In the genomic region with DNA sequence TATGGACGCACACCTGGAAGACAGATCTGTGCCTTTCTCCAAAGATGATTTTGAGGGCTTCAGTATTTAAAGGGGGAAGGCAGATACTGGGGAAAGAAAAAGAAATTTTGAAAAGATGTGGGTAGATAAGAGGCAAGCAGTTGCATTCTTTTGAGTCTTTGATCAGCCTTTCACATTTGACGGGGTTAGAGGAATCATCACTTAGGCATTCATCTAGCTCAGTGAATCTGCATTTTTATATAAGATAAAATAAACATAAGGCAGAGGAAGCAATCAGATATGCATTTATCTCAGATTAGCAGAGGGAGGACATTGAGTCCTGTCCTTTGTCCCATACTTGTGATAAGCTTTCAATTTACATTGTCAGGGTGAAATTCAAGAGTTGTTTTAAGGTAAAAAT, we compare ENCODE assay signal across 23 cellular contexts.
A peak's percentile ranks its signal among the peaks of the same experiment; 100 is the strongest.
DNase-seq lines count a peak whose midpoint lies in the region; ATAC-seq and TF ChIP-seq lines count a peak whose summit lies in the region.
"Had no signal": no experiment of that assay in that cellular context is flagged by ENCODE, and none has a peak within 500 bp of the region (broad histone marks: within the 10 kb centered on the region; RNA-seq: fewer than 3 reads in every experiment).

No MANE protein-coding gene starts in this region.

- H3K27ac Mint-ChIP-seq in H9 = peak overlapping the region; percentile 86 to 99 (median 97)
- H3K27ac Mint-ChIP-seq: activated T-helper 1 cell treated with anti-CD3 and anti-CD28 coated beads, Interleukin-12 subunit alpha, Interleukin-12 subunit beta, Interleukin-2, Interleukin-4 antibody, amounts not matched to agents 30 ng/mL and 10 ng/mL and 1 ng/mL, durations not matched to agents 14 hours and 24 hours and 36 hours; effector memory CD8-positive, alpha-beta T cell; T-helper 17 cell had no signal

- no peak overlapping the region for H3K4ac ChIP-seq in H9 (ENCODE audit: low read depth, low read length)

- H2AFZ ChIP-seq in H9 (ENCODE audit: low read length) (no peak overlapping the region), PC-3 (ENCODE audit: low read length) (no peak overlapping the region), osteoblast (ENCODE audit: low read length) (no peak overlapping the region)

- H3K27me3 ChIP-seq in H9 (ENCODE audit: insufficient read depth, low read length) (no peaks in the 10 kb centered on the region), PC-3 (ENCODE audit: low read length) (no peaks in the 10 kb centered on the region), osteoblast (ENCODE audit: insufficient read depth, low read length) (no peaks in the 10 kb centered on the region), stomach (no peaks in the 10 kb centered on the region)
- H3K27me3 ChIP-seq: foreskin keratinocyte had no signal

- H2AK5ac ChIP-seq in H9 (ENCODE audit: insufficient read length, low read length) = no peak overlapping the region

- H4K5ac ChIP-seq in H9 (ENCODE audit: insufficient read length, low read depth, low read length) = no peak overlapping the region

- H3K4me3 ChIP-seq in PC-3 (ENCODE audit: low read length) = no peak overlapping the region
- H3K4me3 ChIP-seq in osteoblast (ENCODE audit: insufficient read depth, low read length) = no peak overlapping the region
- H3K4me3 ChIP-seq in stomach = no peak overlapping the region
- H3K4me3 ChIP-seq: lower lobe of right lung had no signal

- no peak for TF ChIP-seq EP300 in stomach (IDR thresholded peaks at IDR 0.05)

- TF ChIP-seq CTCF in H9 (conservative IDR thresholded peaks at IDR 0.05) (no peak), PC-3 (conservative IDR thresholded peaks at IDR 0.05; ENCODE audit: low read depth, low read length) (no peak), osteoblast (IDR thresholded peaks at IDR 0.05; ENCODE audit: extremely low read depth, low read depth, low read length) (no peak), stomach (IDR thresholded peaks at IDR 0.05) (no peak)

- H3K23ac ChIP-seq in H9 (ENCODE audit: insufficient read length, low read depth, low read length) = no peak overlapping the region

- H2BK15ac ChIP-seq in H9 (ENCODE audit: low read depth, low read length) = no peak overlapping the region

- no peak overlapping the region for H3K14ac ChIP-seq in H9 (ENCODE audit: insufficient read depth, low read length)

- H2BK120ac ChIP-seq in H9 (ENCODE audit: low read depth, low read length, poor library complexity, severe bottlenecking) = no peak overlapping the region

- H3K4me1 Mint-ChIP-seq in H9 = peaks cover 70 to 72% of the 10 kb centered on the region in 2 experiments
- H3K4me1 Mint-ChIP-seq: central memory CD8-positive, alpha-beta T cell; naive B cell; T-helper 17 cell had no signal

- no peak overlapping the region for H2BK12ac ChIP-seq in H9 (ENCODE audit: insufficient read length, low read depth, low read length)

- no peaks in the 10 kb centered on the region for H3F3A ChIP-seq in PC-3 (ENCODE audit: low read length, unreplicated experiment)

- H3K56ac ChIP-seq in H9 (ENCODE audit: insufficient read length, low read depth, low read length) = no peak overlapping the region

- no peak overlapping the region for H3T11ph ChIP-seq in H9 (ENCODE audit: low read length)

- no peak overlapping the region for H3K18ac ChIP-seq in H9 (ENCODE audit: insufficient read length, low read depth, low read length)

- peak overlapping the region in 1 of 2 experiments; percentile 50; a peak in 1 of 5 replicates for H3K4me3 Mint-ChIP-seq in H9
- H3K4me3 Mint-ChIP-seq: activated T-helper 1 cell treated with anti-CD3 and anti-CD28 coated beads, Interleukin-12 subunit alpha, Interleukin-12 subunit beta, Interleukin-2, Interleukin-4 antibody, amounts not matched to agents 30 ng/mL and 10 ng/mL and 1 ng/mL, durations not matched to agents 14 hours and 24 hours and 36 hours; central memory CD8-positive, alpha-beta T cell; effector memory CD8-positive, alpha-beta T cell; naive B cell; T-helper 17 cell had no signal

- H3K4me2 ChIP-seq in H9 (ENCODE audit: insufficient read depth, insufficient read length, low read length) (peak overlapping the region; percentile 13), PC-3 (ENCODE audit: low read length) (peak overlapping the region; percentile 30), osteoblast (ENCODE audit: insufficient read depth, low read length) (peak overlapping the region; percentile 53)

- no CpG with 5 or more reads among the region's 2 CpGs for WGBS in H9 (ENCODE audit: extremely low coverage, insufficient read length, low lambda C conversion rate)
- WGBS in stomach, 5 donors = 66 to 74% (median 70%) methylated on average over 2 of the region's 2 CpGs

- H3K27ac ChIP-seq in H9 (ENCODE audit: insufficient read length, low read depth, low read length) = peak overlapping the region; percentile 96
- H3K27ac ChIP-seq in PC-3 (ENCODE audit: low read length) = no peak overlapping the region
- H3K27ac ChIP-seq in osteoblast (ENCODE audit: low read depth, low read length) = peak overlapping the region; percentile 62
- H3K27ac ChIP-seq in stomach = no peak overlapping the region
- H3K27ac ChIP-seq: foreskin keratinocyte, lower lobe of right lung had no signal

- no peaks in the 10 kb centered on the region for H3K23me2 ChIP-seq in H9 (ENCODE audit: insufficient read length, low read depth, low read length, poor library complexity, severe bottlenecking)

- intact Hi-C loops in PC-3 (cut with micrococcal nuclease) = no loop called here
- intact Hi-C loops in stomach (cut with DNase I; ENCODE audit: low total_unique reads) = no loop called here

- ATAC-seq in PC-3 = peak; percentile 66
- no peak for ATAC-seq in HG02840 (IDR thresholded peaks at IDR 0.05; ENCODE audit: low FRiP score, unreplicated experiment)
- ATAC-seq: effector memory CD8-positive, alpha-beta T cell; foreskin keratinocyte; lower lobe of right lung; T-helper 17 cell had no signal

- POLR2A ChIA-PET in PC-3 (lab: Charles Lee; ENCODE audit: unreplicated experiment) = no interaction called here

- BruUV-seq in PC-3 (replicated peaks; lab: Mats Ljungman, UMichigan) = no TSS peak

- H2BK5ac ChIP-seq in H9 (ENCODE audit: insufficient read length, low read length) = no peak overlapping the region

- H3K36me3 Mint-ChIP-seq in H9 (ENCODE audit: insufficient read depth in 1 of 3, low read depth in 3 of 3) = peaks cover 3 to 26% (median 22%) of the 10 kb centered on the region in 3 experiments; a peak in 6 of 7 replicates
- H3K36me3 Mint-ChIP-seq: naive B cell had no signal

- no peaks in the 10 kb centered on the region for H3K79me2 ChIP-seq in H9 (ENCODE audit: insufficient read depth, low read length)
- no peaks in the 10 kb centered on the region for H3K79me2 ChIP-seq in PC-3 (ENCODE audit: low read length)
- H3K79me2 ChIP-seq in osteoblast (ENCODE audit: insufficient read depth, low read length) = no peaks in the 10 kb centered on the region

- CTCF ChIA-PET in PC-3 (lab: Charles Lee) = no interaction called here

- H3K9me3 Mint-ChIP-seq in H9 = peaks cover 13 to 32% of the 10 kb centered on the region in 2 experiments
- H3K9me3 Mint-ChIP-seq: activated T-helper 1 cell treated with anti-CD3 and anti-CD28 coated beads, Interleukin-12 subunit alpha, Interleukin-12 subunit beta, Interleukin-2, Interleukin-4 antibody, amounts not matched to agents 30 ng/mL and 10 ng/mL and 1 ng/mL, durations not matched to agents 14 hours and 24 hours and 36 hours; central memory CD8-positive, alpha-beta T cell; effector memory CD8-positive, alpha-beta T cell had no signal

- H3K9me2 ChIP-seq in PC-3 (replicated peaks; ENCODE audit: low read length) = no peaks in the 10 kb centered on the region; the same call in 1 of the 2 replicates

- no peak overlapping the region for H4K91ac ChIP-seq in H9 (ENCODE audit: insufficient read length, low read depth, low read length)

- H3K27me3 Mint-ChIP-seq in H9 (ENCODE audit: low read depth) = no peaks in the 10 kb centered on the region

- TF ChIP-seq POLR2A in stomach (IDR thresholded peaks at IDR 0.05) = no peak

- H3K9ac ChIP-seq in H9 (ENCODE audit: extremely low read depth, insufficient read length, low read length) (no peak overlapping the region), PC-3 (ENCODE audit: low read length) (no peak overlapping the region)

- no peak overlapping the region for H4K8ac ChIP-seq in H9 (replicated peaks; ENCODE audit: insufficient read length, low read depth, low read length)

- no peaks in the 10 kb centered on the region for H3K79me1 ChIP-seq in H9 (ENCODE audit: insufficient read depth, low read depth, low read length, poor library complexity, severe bottlenecking)

- no peak for DNase-seq in H9
- DNase-seq in PC-3 = peak; percentile 54
- peak; percentile 45 for DNase-seq in fibroblast of peridontal ligament (ENCODE audit: extremely low read depth)
- DNase-seq in osteoblast (ENCODE audit: insufficient read length, low spot score, missing footprints) = no peak
- DNase-seq in stomach = no peak
- DNase-seq in NCI-H146 (lab: John Stamatoyannopoulos, UW) = no peak
- no peak for DNase-seq in activated naive CD4-positive, alpha-beta T cell treated with Interleukin-2 at 50 U/mL for 16 hours
- DNase-seq: activated CD4-positive, CD25-positive, alpha-beta regulatory T cell; BE2C; effector memory CD8-positive, alpha-beta T cell; foreskin keratinocyte; H7; lower lobe of right lung; MM.1S; naive B cell; NCI-H187; NCI-H446; NK-92 treated with Interleukin-12 subunit alpha and Interleukin-12 subunit beta, amount 100 ng/mL, for 24 hours; stimulated activated CD4-positive, alpha-beta T cell treated with anti-CD3 and anti-CD28 coated beads, Interleukin-4, amount 100 ng/mL, for 1 hour; T-helper 17 cell had no signal

- H3K9me3 ChIP-seq in H9 (ENCODE audit: control insufficient read depth, low read depth, low read length) (peaks cover 16% of the 10 kb centered on the region), PC-3 (ENCODE audit: low read length) (no peaks in the 10 kb centered on the region), osteoblast (ENCODE audit: low read depth, low read length) (no peaks in the 10 kb centered on the region), stomach (no peaks in the 10 kb centered on the region)
- H3K9me3 ChIP-seq: BE2C, lower lobe of right lung had no signal

- H3K4me1 ChIP-seq in H9 (ENCODE audit: insufficient read depth, low read length) = peaks cover 11% of the 10 kb centered on the region; the same call in 1 of the 2 replicates
- H3K4me1 ChIP-seq in PC-3 (ENCODE audit: insufficient read depth, low read length) = peaks cover 30% of the 10 kb centered on the region
- peaks cover 34% of the 10 kb centered on the region for H3K4me1 ChIP-seq in osteoblast (ENCODE audit: insufficient read depth, low read length)
- no peaks in the 10 kb centered on the region for H3K4me1 ChIP-seq in stomach
- H3K4me1 ChIP-seq: BE2C, foreskin keratinocyte, lower lobe of right lung had no signal

- H4K20me1 ChIP-seq in H9 (ENCODE audit: control insufficient read depth, insufficient read depth, insufficient read length) = no peaks in the 10 kb centered on the region
- no peaks in the 10 kb centered on the region for H4K20me1 ChIP-seq in PC-3 (ENCODE audit: low read length)
- H4K20me1 ChIP-seq in osteoblast (ENCODE audit: insufficient read depth, low read length) = no peaks in the 10 kb centered on the region

- H3K36me3 ChIP-seq in PC-3 (ENCODE audit: low read depth, low read length) (no peaks in the 10 kb centered on the region), osteoblast (ENCODE audit: insufficient read depth, low read length) (no peaks in the 10 kb centered on the region), stomach (no peaks in the 10 kb centered on the region)
- H3K36me3 ChIP-seq: BE2C, lower lobe of right lung had no signal

- no peak overlapping the region for H2BK20ac ChIP-seq in H9 (ENCODE audit: low read depth, low read length, poor library complexity, severe bottlenecking)

Comparison
In these comparisons a context has a peak if more than half of its experiments do, and no peak if none do; other contexts are left out.
1. DNase-seq: peak in PC-3 (single experiment) and fibroblast of peridontal ligament (single experiment); none in H9 (single experiment), osteoblast (single experiment), stomach (single experiment), NCI-H146 (single experiment) and activated naive CD4-positive, alpha-beta T cell treated with Interleukin-2 at 50 U/mL for 16 hours (single experiment).
2. H3K27ac ChIP-seq: peak in H9 (single experiment) and osteoblast (single experiment); none in PC-3 (single experiment) and stomach (0 of 5).
3. Peak in every context shown above with its lines, with median percentiles within 50 percentile points of each other: H3K4me2 ChIP-seq.